Comparison of ENCODE assay signal across 8 cellular contexts in the genomic region with DNA sequence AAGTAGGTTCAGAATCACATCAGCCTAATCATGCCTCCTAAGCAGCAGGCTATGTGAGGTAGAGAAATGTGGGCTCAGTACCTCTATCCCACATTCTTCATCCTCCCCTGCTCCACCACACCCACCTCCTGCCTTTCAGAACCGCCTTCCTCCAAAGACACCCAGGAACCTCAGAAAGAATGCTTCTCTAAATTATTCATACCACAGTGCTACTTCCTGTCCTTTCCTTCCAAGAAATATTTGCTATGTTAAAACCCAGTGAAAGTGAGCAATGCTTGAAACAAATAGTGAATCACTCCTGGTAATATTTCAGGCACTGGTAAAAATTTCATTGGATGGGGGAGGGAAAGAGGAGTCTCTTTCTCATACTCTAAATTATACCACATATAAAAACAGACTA. TPM values are rescaled to one million over a fixed set of nuclear protein-coding genes. Genes with fewer than 3 reads are reported as not detected.
A peak's percentile ranks its signal among the peaks of the same experiment; 100 is the strongest.
DNase-seq lines count a peak whose midpoint lies in the region; ATAC-seq and TF ChIP-seq lines count a peak whose summit lies in the region.

No MANE protein-coding gene starts in this region.

- no peak for TF ChIP-seq POLR2A in transverse colon (IDR thresholded peaks at IDR 0.05)

- DNase-seq in AG08396 (ENCODE audit: low spot score) (peak; percentile 51), adipocyte (ENCODE audit: low read depth) (peak; percentile 71), memory B cell (ENCODE audit: low spot score in 2 of 2) (no peak), transverse colon (no peak), COLO668 (lab: John Stamatoyannopoulos, UW; ENCODE audit: unreplicated experiment) (no peak)

- no peak overlapping the region for H3K9ac ChIP-seq in HUES48 (ENCODE audit: low read depth, low read length)
- H3K9ac ChIP-seq in adipocyte (ENCODE audit: low read length): peak overlapping the region; percentile 56

- H3K9me3 ChIP-seq in HUES48 (ENCODE audit: control insufficient read depth, insufficient read depth, low read length) (no peaks in the 10 kb centered on the region), adipocyte (ENCODE audit: control insufficient read depth, low read length) (no peaks in the 10 kb centered on the region), transverse colon (no peaks in the 10 kb centered on the region)

- peaks cover 6% of the 10 kb centered on the region for H3K36me3 Mint-ChIP-seq in memory B cell

- H3K27me3 ChIP-seq in HUES48 (ENCODE audit: control insufficient read depth, insufficient read depth, low read length): no peaks in the 10 kb centered on the region
- no peaks in the 10 kb centered on the region for H3K27me3 ChIP-seq in adipocyte (replicated peaks; ENCODE audit: control insufficient read depth, insufficient read depth, low read length)
- H3K27me3 ChIP-seq in transverse colon: no peaks in the 10 kb centered on the region

- peaks cover 47% of the 10 kb centered on the region for H3K4me1 Mint-ChIP-seq in memory B cell

- no peaks in the 10 kb centered on the region for H3K27me3 Mint-ChIP-seq in memory B cell

- 28% methylated on average over 1 of the region's 1 CpG; no CpG with 5 or more reads in 1 of the 2 donors for WGBS in transverse colon (ENCODE audit: low coverage in 1 of 2), 2 donors

- peak overlapping the region; percentile 80 for H3K27ac Mint-ChIP-seq in memory B cell

- H3K36me3 ChIP-seq in HUES48 (ENCODE audit: control insufficient read depth, insufficient read depth, low read length): no peaks in the 10 kb centered on the region
- H3K36me3 ChIP-seq in adipocyte (ENCODE audit: control insufficient read depth, insufficient read depth, low read length, severe bottlenecking): no peaks in the 10 kb centered on the region
- H3K36me3 ChIP-seq in transverse colon: no peaks in the 10 kb centered on the region

- intact Hi-C loops in transverse colon (cut with DNase I; ENCODE audit: low total_unique reads): no loop called here

- peak overlapping the region; percentile 27; the same call in 1 of the 2 replicates for H3K4me3 ChIP-seq in HUES48 (ENCODE audit: low read depth, low read length)
- H3K4me3 ChIP-seq in adipocyte (ENCODE audit: low read length): peak overlapping the region; percentile 43
- H3K4me3 ChIP-seq in transverse colon: no peak overlapping the region

- TF ChIP-seq CTCF in transverse colon (IDR thresholded peaks at IDR 0.05): no peak

- H3K4me1 ChIP-seq in HUES48 (ENCODE audit: control insufficient read depth, insufficient read depth, low read length): peaks cover 33% of the 10 kb centered on the region
- H3K4me1 ChIP-seq in adipocyte (ENCODE audit: control insufficient read depth, insufficient read depth, low read length): peaks cover 36% of the 10 kb centered on the region
- H3K4me1 ChIP-seq in transverse colon: peaks cover 0 to 17% (median 7%) of the 10 kb centered on the region in 4 donors

- H3K9me3 Mint-ChIP-seq in memory B cell: no peaks in the 10 kb centered on the region

- H3K4me3 Mint-ChIP-seq in memory B cell: peak overlapping the region; percentile 15

- ATAC-seq in memory B cell (ENCODE audit: low read depth) (no peak), HG03175 (IDR thresholded peaks at IDR 0.05; ENCODE audit: unreplicated experiment) (no peak), GM18870 (IDR thresholded peaks at IDR 0.05; ENCODE audit: unreplicated experiment) (no peak)

- no peak for TF ChIP-seq EP300 in transverse colon (IDR thresholded peaks at IDR 0.05; ENCODE audit: low read depth)

- in situ Hi-C loops in transverse colon (cut with MboI; ENCODE audit: low pct_ligation_motif_present in 1 of 4, low pct_unique_long_range_greater_than_20kb in 1 of 4, low sequenced_read_pairs in 3 of 4): no loop called here

- H3K27ac ChIP-seq in HUES48 (ENCODE audit: low read depth, low read length) (peak overlapping the region; percentile 87), transverse colon (peak overlapping the region in 2 of 4 donors; percentile 26 to 46)

RNA-seq across cellular contexts. Expression of a gene that starts 24.0 kb away (rescaled TPM):
- 10 to 100 TPM; 41.9 to 56.1 (median 51.9) TPM for total RNA-seq in transverse colon

Comparison
In these comparisons a context has a peak if more than half of its experiments do, and no peak if none do; other contexts are left out.
1. DNase-seq: peak in AG08396 (single experiment) and adipocyte (single experiment); none in memory B cell (0 of 2), transverse colon (single experiment) and COLO668 (single experiment).
2. H3K4me3 ChIP-seq: peak in HUES48 (single experiment) and adipocyte (single experiment); none in transverse colon (0 of 4).